In genomic region chr9:126170286-126170823, GRCh38 we compare ENCODE assay signal across 20 cellular contexts.
"Had no signal": no experiment of that assay in that cellular context is flagged by ENCODE, and none has a peak within 500 bp of the region (broad histone marks: within the 10 kb centered on the region; RNA-seq: fewer than 3 reads in every experiment).

No MANE protein-coding gene starts in this region.

- H3K36me3 ChIP-seq: esophagus squamous epithelium, gastroesophageal sphincter, left lung, lower lobe of right lung, tibial artery, upper lobe of right lung had no signal

- H3K36me3 Mint-ChIP-seq: memory B cell; natural killer cell treated with Interleukin-12 subunit alpha and Interleukin-12 subunit beta and Interleukin-15 and Interleukin-18, amount 100 ng/mL, for 72 hours; stimulated activated effector memory CD8-positive, alpha-beta T cell treated with anti-CD3 and anti-CD28 coated beads, Interleukin-12 subunit alpha, Interleukin-12 subunit beta, amount 100 ng/mL, for 72 hours had no signal

- DNase-seq: effector memory CD4-positive, alpha-beta T cell; esophagus squamous epithelium; foreskin fibroblast; glutamatergic neuron; islet precursor cell; lower lobe of right lung; midbrain; small intestine; stimulated activated CD4-positive, alpha-beta T cell treated with anti-CD3 and anti-CD28 coated beads, Interleukin-4, amount 100 ng/mL, for 1 hour; stimulated activated CD8-positive, alpha-beta memory T cell treated with anti-CD3 and anti-CD28 coated beads, Interleukin-4, amount 100 ng/mL, for 48 hours; stimulated activated naive CD8-positive, alpha-beta T cell treated with anti-CD3 and anti-CD28 coated beads, Interleukin-15, Interleukin-2, amounts not matched to agents 100 U/mL and 50 U/mL, for 24 hours; upper lobe of right lung had no signal

- H3K27ac Mint-ChIP-seq: memory B cell; natural killer cell treated with Interleukin-12 subunit alpha and Interleukin-12 subunit beta and Interleukin-15 and Interleukin-18, amount 100 ng/mL, for 72 hours; stimulated activated effector memory CD8-positive, alpha-beta T cell treated with anti-CD3 and anti-CD28 coated beads, Interleukin-12 subunit alpha, Interleukin-12 subunit beta, amount 100 ng/mL, for 72 hours had no signal

- H3K4me3 ChIP-seq: esophagus squamous epithelium, gastroesophageal sphincter, left lung, lower lobe of right lung, tibial artery, upper lobe of right lung had no signal

- H3K9me3 Mint-ChIP-seq: central memory CD8-positive, alpha-beta T cell; natural killer cell treated with Interleukin-12 subunit alpha and Interleukin-12 subunit beta and Interleukin-15 and Interleukin-18, amount 100 ng/mL, for 72 hours had no signal

- H3K27ac ChIP-seq: epithelial cell of prostate, esophagus squamous epithelium, gastroesophageal sphincter, left lung, lower lobe of right lung, tibial artery, upper lobe of right lung had no signal

- ATAC-seq: gastroesophageal sphincter; left lung; lower lobe of right lung; natural killer cell treated with Interleukin-12 subunit alpha and Interleukin-12 subunit beta and Interleukin-15 and Interleukin-18, amount 100 ng/mL, for 72 hours; stimulated activated effector memory CD8-positive, alpha-beta T cell treated with anti-CD3 and anti-CD28 coated beads, Interleukin-12 subunit alpha, Interleukin-12 subunit beta, amount 100 ng/mL, for 72 hours; stimulated activated naive CD8-positive, alpha-beta T cell treated with anti-CD3 and anti-CD28 coated beads, Interleukin-15, Interleukin-2, amounts not matched to agents 100 U/mL and 50 U/mL, for 24 hours; upper lobe of right lung had no signal

- H3K9me3 ChIP-seq: esophagus squamous epithelium, left lung, lower lobe of right lung, tibial artery, upper lobe of right lung had no signal

- H3K4me1 Mint-ChIP-seq: central memory CD8-positive, alpha-beta T cell had no signal

- H3K4me1 ChIP-seq: esophagus squamous epithelium, gastroesophageal sphincter, left lung, lower lobe of right lung, tibial artery, upper lobe of right lung had no signal

- H3K4me3 Mint-ChIP-seq: central memory CD8-positive, alpha-beta T cell; memory B cell; natural killer cell treated with Interleukin-12 subunit alpha and Interleukin-12 subunit beta and Interleukin-15 and Interleukin-18, amount 100 ng/mL, for 72 hours; stimulated activated effector memory CD8-positive, alpha-beta T cell treated with anti-CD3 and anti-CD28 coated beads, Interleukin-12 subunit alpha, Interleukin-12 subunit beta, amount 100 ng/mL, for 72 hours had no signal
